8 cellular contexts compared by ENCODE assay signal in genomic region chr22:39144101-39144815, GRCh38. TPM values are rescaled to one million over a fixed set of nuclear protein-coding genes. Genes with fewer than 3 reads are reported as not detected.
A peak's percentile ranks its signal among the peaks of the same experiment; 100 is the strongest.
DNase-seq lines count a peak whose midpoint lies in the region; ATAC-seq, FAIRE-seq and TF ChIP-seq lines count a peak whose summit lies in the region.

No MANE protein-coding gene starts in this region.

- H3K27me3 ChIP-seq in Panc1 (ENCODE audit: control insufficient read depth, insufficient read depth, low read length) (no peaks in the 10 kb centered on the region), adipocyte (replicated peaks; ENCODE audit: control insufficient read depth, insufficient read depth, low read length) (no peaks in the 10 kb centered on the region), iPS-15b (ENCODE audit: control insufficient read depth, insufficient read depth, low read length) (peaks cover 2% of the 10 kb centered on the region), spleen (replicated peaks in 1 of 7) (no peaks in the 10 kb centered on the region)

- BruUV-seq in Calu3 (replicated peaks; lab: Mats Ljungman, UMichigan) (no TSS peak), Panc1 (replicated peaks; lab: Mats Ljungman, UMichigan) (no TSS peak)

- intact Hi-C loops in Calu3 (cut with micrococcal nuclease; ENCODE audit: unreplicated experiment) (no loop called here), Panc1 (cut with micrococcal nuclease; ENCODE audit: unreplicated experiment) (no loop called here), spleen (cut with DNase I; ENCODE audit: low total_unique reads) (no loop called here)

- no peak for FAIRE-seq in D721Med (lab: Jason Lieb, UNC)

- H3K4me3 ChIP-seq in Panc1 (ENCODE audit: low read depth in 2 of 2, low read length in 2 of 2) (peak overlapping the region; percentile 82 to 84), adipocyte (ENCODE audit: low read length) (peak overlapping the region; percentile 94), iPS-15b (ENCODE audit: low read depth, low read length) (peak overlapping the region; percentile 92), spleen (peak overlapping the region; percentile 74 to 97 (median 94))

- peak overlapping the region; percentile 86 for H3K4me3 Mint-ChIP-seq in Calu3 (ENCODE audit: low read depth, unreplicated experiment)

- H3K9ac ChIP-seq in adipocyte (ENCODE audit: low read length) = peak overlapping the region; percentile 93
- H3K9ac ChIP-seq in iPS-15b (ENCODE audit: low read depth, low read length) = no peak overlapping the region

- peaks cover 20% of the 10 kb centered on the region for H3K36me3 Mint-ChIP-seq in Calu3 (ENCODE audit: insufficient read depth, unreplicated experiment)

- H3K27ac ChIP-seq in Panc1 (ENCODE audit: low read length) (peak overlapping the region; percentile 78), spleen (peak overlapping the region; percentile 85 to 98 (median 95))

- POLR2A ChIA-PET in Panc1 (lab: Charles Lee) = no interaction called here

- CTCF ChIA-PET in Calu3 (lab: Charles Lee) (no interaction called here), Panc1 (lab: Charles Lee) (no interaction called here)

- peak overlapping the region; percentile 12 for H3K27ac Mint-ChIP-seq in Calu3 (ENCODE audit: unreplicated experiment)

- no peak for TF ChIP-seq CTCF in Calu3 (IDR thresholded peaks at IDR 0.05; ENCODE audit: unreplicated experiment)
- no peak for TF ChIP-seq CTCF in Panc1 (IDR thresholded peaks at IDR 0.05)
- no peak for TF ChIP-seq CTCF in spleen (IDR thresholded peaks at IDR 0.05 in 8 of 11, conservative IDR thresholded peaks at IDR 0.05 in 3 of 11)
- no peak for TF ChIP-seq CTCF in D721Med (IDR thresholded peaks at IDR 0.05; ENCODE audit: insufficient read depth, missing control alignments)

- no peaks in the 10 kb centered on the region for H3K9me3 ChIP-seq in Panc1 (ENCODE audit: control insufficient read depth, insufficient read depth, low read depth, low read length)
- no peaks in the 10 kb centered on the region for H3K9me3 ChIP-seq in adipocyte (ENCODE audit: control insufficient read depth, low read length)
- no peaks in the 10 kb centered on the region for H3K9me3 ChIP-seq in iPS-15b (ENCODE audit: control insufficient read depth, insufficient read depth, low read length)
- H3K9me3 ChIP-seq in spleen = no peaks in the 10 kb centered on the region

- H3K9me3 Mint-ChIP-seq in Calu3 (ENCODE audit: low read depth, unreplicated experiment) = no peaks in the 10 kb centered on the region

- no peaks in the 10 kb centered on the region for H3K36me3 ChIP-seq in Panc1 (ENCODE audit: control insufficient read depth, insufficient read depth, low read length)
- no peaks in the 10 kb centered on the region for H3K36me3 ChIP-seq in adipocyte (ENCODE audit: control insufficient read depth, insufficient read depth, low read length, severe bottlenecking)
- H3K36me3 ChIP-seq in iPS-15b (ENCODE audit: control insufficient read depth, insufficient read depth, low read length) = no peaks in the 10 kb centered on the region
- H3K36me3 ChIP-seq in spleen = peaks cover 0 to 43% (median 1%) of the 10 kb centered on the region in 6 donors

- H3K27me3 Mint-ChIP-seq in Calu3 (ENCODE audit: unreplicated experiment) = no peaks in the 10 kb centered on the region

- WGBS in spleen, 5 donors = 5 to 11% (median 6%) methylated on average over 18 to 22 of the region's 22 CpGs

- no peaks in the 10 kb centered on the region for H3K4me1 Mint-ChIP-seq in Calu3 (ENCODE audit: low read depth, unreplicated experiment)

- peaks cover 7% of the 10 kb centered on the region; the same call in 1 of the 2 replicates for H3K4me1 ChIP-seq in Panc1 (ENCODE audit: control insufficient read depth, insufficient read depth, low read length)
- H3K4me1 ChIP-seq in adipocyte (ENCODE audit: control insufficient read depth, insufficient read depth, low read length) = peaks cover 10% of the 10 kb centered on the region
- H3K4me1 ChIP-seq in iPS-15b (ENCODE audit: control insufficient read depth, insufficient read depth, low read length) = peaks cover 11% of the 10 kb centered on the region
- peaks cover 31 to 64% (median 52%) of the 10 kb centered on the region in 6 donors for H3K4me1 ChIP-seq in spleen

- in situ Hi-C loops in Panc1 (cut with HindIII; ENCODE audit: low pct_unique_long_range_greater_than_20kb, low sequenced_read_pairs) = no loop called here

- ATAC-seq in GM21737 (IDR thresholded peaks at IDR 0.05; ENCODE audit: unreplicated experiment) = peak; percentile 52
- ATAC-seq in Panc1 = peak; percentile 49

- DNase-seq in Calu3 (peak; percentile 35), Panc1 (ENCODE audit: low read depth, low spot score) (no peak), adipocyte (ENCODE audit: low read depth) (peak; percentile 62), spleen (peak; percentile 90), NCI-H187 (lab: John Stamatoyannopoulos, UW) (no peak), D721Med (ENCODE audit: insufficient read length, low spot score) (no peak)

- TF ChIP-seq POLR2A in spleen (IDR thresholded peaks at IDR 0.05) = no peak

RNA-seq across cellular contexts. Expression of gene CBX7, which starts 8.2 kb away (rescaled TPM):
- total RNA-seq in Calu3 (2022) = 10.5 and 11.8 TPM in 2 replicates
- 14.5 TPM for total RNA-seq in Panc1 (2021; ENCODE audit: unreplicated experiment)
- 11.6 TPM for polyA plus RNA-seq in Panc1 (2012; ENCODE audit: insufficient read length)
- 10 to 100 TPM; 50.9 to 99.4 (median 64.6) TPM for total RNA-seq in spleen
- polyA plus RNA-seq in spleen = 10 to 100 TPM; 20.2 to 62.0 (median 26.8) TPM

RNA-seq across cellular contexts. Expression of gene APOBEC3H, which starts 47.2 kb away (rescaled TPM):
- total RNA-seq in Calu3 (2022) (not detected in 2 replicates), Panc1 (2021; ENCODE audit: unreplicated experiment) (not detected), spleen (1 to 10 TPM in 5 of 7 donors, under 1 TPM in 1, not detected in 1; 0.70 to 3.8 (median 2.2) TPM)
- polyA plus RNA-seq in Panc1 (2012; ENCODE audit: insufficient read length) = not detected
- 1 to 10 TPM; 1.8 to 3.4 (median 2.3) TPM for polyA plus RNA-seq in spleen

Comparison
In these comparisons a context has a peak if more than half of its experiments do, and no peak if none do; other contexts are left out.
1. DNase-seq: peak in Calu3 (single experiment), adipocyte (single experiment) and spleen (single experiment); none in Panc1 (single experiment), NCI-H187 (0 of 2) and D721Med (single experiment).
2. Peak in every context shown above with its lines, with median percentiles within 50 percentile points of each other: H3K4me3 ChIP-seq.